ENCODE assay signal across 8 cellular contexts in genomic region chr10:92592761-92593552, GRCh38. TPM values are rescaled to one million over a fixed set of nuclear protein-coding genes. Genes with fewer than 3 reads are reported as not detected.
DNase-seq lines count a peak whose midpoint lies in the region; ATAC-seq and TF ChIP-seq lines count a peak whose summit lies in the region.

KIF11 (plus strand) TSS chr10:92593130; CDS start chr10:92593376, 246 bp downstream.

- no peaks in the 10 kb centered on the region for H3K27me3 ChIP-seq in BJ (ENCODE audit: control insufficient read depth, insufficient read depth, low read length)

- peaks cover 52% of the 10 kb centered on the region for H3K4me1 Mint-ChIP-seq in activated CD4-positive, alpha-beta T cell treated with anti-CD3 and anti-CD28 coated beads, Interleukin-2, amount 10 ng/mL, durations not matched to agents 7 days and 5 days

- H3K36me3 ChIP-seq in BJ (ENCODE audit: control insufficient read depth, insufficient read depth, low read length): no peaks in the 10 kb centered on the region

- peak within 1 kb of the TSS; percentile 100 for H3K27ac Mint-ChIP-seq in activated CD4-positive, alpha-beta T cell treated with anti-CD3 and anti-CD28 coated beads, Interleukin-2, amount 10 ng/mL, durations not matched to agents 7 days and 5 days

- H3K36me3 Mint-ChIP-seq in activated CD4-positive, alpha-beta T cell treated with anti-CD3 and anti-CD28 coated beads, Interleukin-2, amount 10 ng/mL, durations not matched to agents 7 days and 5 days (ENCODE audit: low read depth): peaks cover 28% of the 10 kb centered on the region

- H3K9me3 Mint-ChIP-seq in activated CD4-positive, alpha-beta T cell treated with anti-CD3 and anti-CD28 coated beads, Interleukin-2, amount 10 ng/mL, durations not matched to agents 7 days and 5 days: no peaks in the 10 kb centered on the region

- DNase-seq in BJ (ENCODE audit: low read depth) (peak; percentile 85), NCI-H69 (lab: John Stamatoyannopoulos, UW) (peak; percentile 97), dedifferentiated amniotic fluid mesenchymal stem cell (ENCODE audit: extremely low spot score) (peak; percentile 97), left kidney (ENCODE audit: low read depth, low spot score) (peak; percentile 99)
- DNase-seq in activated CD4-positive, alpha-beta T cell treated with anti-CD3 and anti-CD28 coated beads, Interleukin-2, amount 10 ng/mL, durations not matched to agents 7 days and 5 days: peak; percentile 98
- peak; percentile 98 for DNase-seq in stimulated activated CD4-positive, alpha-beta T cell treated with anti-CD3 and anti-CD28 coated beads, Interleukin-2, amount 100 ng/mL, for 24 hours

- peak; percentile 18; the same call in 1 of the 2 replicates for TF ChIP-seq CTCF in BJ (IDR thresholded peaks at IDR 0.05; ENCODE audit: insufficient read depth, low read depth, low read length)

- H3K4me3 Mint-ChIP-seq in activated CD4-positive, alpha-beta T cell treated with anti-CD3 and anti-CD28 coated beads, Interleukin-2, amount 10 ng/mL, durations not matched to agents 7 days and 5 days: peak within 1 kb of the TSS; percentile 95

- POLR2A ChIA-PET in BJ (lab: Charles Lee): no interaction called here
- POLR2A ChIA-PET in activated CD4-positive, alpha-beta T cell treated with anti-CD3 and anti-CD28 coated beads, Interleukin-2, amount 10 ng/mL, durations not matched to agents 7 days and 5 days (lab: Charles Lee): no interaction called here

- no peaks in the 10 kb centered on the region for H3K27me3 Mint-ChIP-seq in activated CD4-positive, alpha-beta T cell treated with anti-CD3 and anti-CD28 coated beads, Interleukin-2, amount 10 ng/mL, durations not matched to agents 7 days and 5 days

- CTCF ChIA-PET in BJ (lab: Yijun Ruan, JAX): interaction anchor here (0.7 kb wide), 1 partner anchor 19 kb away, joined by 3 read pairs; the partner anchor contains the start of gene IDE
- CTCF ChIA-PET in activated CD4-positive, alpha-beta T cell treated with anti-CD3 and anti-CD28 coated beads, Interleukin-2, amount 10 ng/mL, durations not matched to agents 7 days and 5 days (lab: Charles Lee): interaction anchor here (1.0 to 1.4 kb wide), 2 partner anchors 26 to 76 kb away, joined by 3 to 6 read pairs; no protein-coding TSS in a partner anchor

- peak within 1 kb of the TSS; percentile 86 for H3K4me3 ChIP-seq in BJ (ENCODE audit: low read depth, low read length)

- ATAC-seq in GM19324 (IDR thresholded peaks at IDR 0.05; ENCODE audit: low FRiP score, unreplicated experiment) (peak; percentile 76), HG03469 (IDR thresholded peaks at IDR 0.05; ENCODE audit: unreplicated experiment) (peak; percentile 68)

RNA-seq across cellular contexts. Expression of gene KIF11, which starts in this region (rescaled TPM):
- polyA plus RNA-seq in BJ (2011; rRNA removed): 4.3 and 9.2 TPM in 2 replicates
- polyA minus RNA-seq in BJ (2011; rRNA and poly(A)+ RNA removed): 3.3 and 5.6 TPM in 2 replicates
- total RNA-seq in activated CD4-positive, alpha-beta T cell treated with anti-CD3 and anti-CD28 coated beads, Interleukin-2, amount 10 ng/mL, durations not matched to agents 7 days and 5 days: 100 to 1,000 TPM in 1 of 2 experiments, 10 to 100 TPM in 1; 89.8 to 105 TPM

Comparison
In these comparisons a context has a peak if more than half of its experiments do, and no peak if none do; other contexts are left out.
1. Peak in every context shown above with its lines: DNase-seq, ATAC-seq and H3K4me3 ChIP-seq.